ENCODE assay signal across 1 cellular context in the genomic region with DNA sequence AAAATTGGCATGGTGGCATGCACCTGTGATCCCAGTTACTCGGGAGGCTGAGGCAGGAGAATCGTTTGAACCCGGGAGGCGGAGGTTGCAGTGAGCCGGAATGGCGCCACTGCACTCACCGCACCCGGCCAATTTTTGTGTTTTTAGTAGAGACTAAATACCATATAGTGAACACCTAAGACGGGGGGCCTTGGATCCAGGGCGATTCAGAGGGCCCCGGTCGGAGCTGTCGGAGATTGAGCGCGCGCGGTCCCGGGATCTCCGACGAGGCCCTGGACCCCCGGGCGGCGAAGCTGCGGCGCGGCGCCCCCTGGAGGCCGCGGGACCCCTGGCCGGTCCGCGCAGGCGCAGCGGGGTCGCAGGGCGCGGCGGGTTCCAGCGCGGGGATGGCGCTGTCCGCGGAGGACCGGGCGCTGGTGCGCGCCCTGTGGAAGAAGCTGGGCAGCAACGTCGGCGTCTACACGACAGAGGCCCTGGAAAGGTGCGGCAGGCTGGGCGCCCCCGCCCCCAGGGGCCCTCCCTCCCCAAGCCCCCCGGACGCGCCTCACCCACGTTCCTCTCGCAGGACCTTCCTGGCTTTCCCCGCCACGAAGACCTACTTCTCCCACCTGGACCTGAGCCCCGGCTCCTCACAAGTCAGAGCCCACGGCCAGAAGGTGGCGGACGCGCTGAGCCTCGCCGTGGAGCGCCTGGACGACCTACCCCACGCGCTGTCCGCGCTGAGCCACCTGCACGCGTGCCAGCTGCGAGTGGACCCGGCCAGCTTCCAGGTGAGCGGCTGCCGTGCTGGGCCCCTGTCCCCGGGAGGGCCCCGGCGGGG.
TF ChIP-seq lines count a peak whose summit lies in the region.

Gene HBQ1 (plus strand): TSS at position 359 of the 820 bp plus-strand sequence. CDS start 28 bp downstream, at position 387.

TF ChIP-seq in H1, 55 proteins besides CTCF, POLR2A, EP300 and RAD21 (continued from another document):
- TF ChIP-seq SP1 (IDR thresholded peaks at IDR 0.05; ENCODE audit: low read depth, low read length), result no peak
- TF ChIP-seq HDAC2 (IDR thresholded peaks at IDR 0.05; ENCODE audit: borderline replicate concordance in 1 of 2, low read depth in 2 of 2, low read length in 2 of 2), result peak in 1 of 2 experiments; percentile 54; a peak in 1 of 4 replicates
- TF ChIP-seq RXRA (IDR thresholded peaks at IDR 0.05; ENCODE audit: insufficient read depth, low read depth, low read length), result no peak
- peak; percentile 44 for TF ChIP-seq NRF1 (IDR thresholded peaks at IDR 0.05; ENCODE audit: low read depth, low read length)
- no peak for TF ChIP-seq HDAC6 (IDR thresholded peaks at IDR 0.05; ENCODE audit: low read depth, low read length)
- peak; percentile 45 for TF ChIP-seq EZH2 (IDR thresholded peaks at IDR 0.05; ENCODE audit: low read depth, low read length, severe bottlenecking)
- no peak for TF ChIP-seq YY1 (IDR thresholded peaks at IDR 0.05; ENCODE audit: low read depth, low read length)
- TF ChIP-seq SIN3A (conservative IDR thresholded peaks at IDR 0.05 in 1 of 2, IDR thresholded peaks at IDR 0.05 in 1 of 2; ENCODE audit: low read depth in 1 of 2, low read length in 2 of 2), result no peak
- TF ChIP-seq SAP30 (IDR thresholded peaks at IDR 0.05; ENCODE audit: insufficient read depth, insufficient replicate concordance, low read length), result no peak
- TF ChIP-seq ATF2 (IDR thresholded peaks at IDR 0.05; ENCODE audit: low read length), result no peak
- no peak for TF ChIP-seq CBX8 (IDR thresholded peaks at IDR 0.05; ENCODE audit: borderline replicate concordance, low read depth, low read length)
- no peak for TF ChIP-seq POU5F1 (IDR thresholded peaks at IDR 0.05; ENCODE audit: low read depth, low read length)
- TF ChIP-seq KDM1A (IDR thresholded peaks at IDR 0.05; ENCODE audit: borderline replicate concordance, low read length), result no peak
- peak; percentile 16 for TF ChIP-seq KDM4A (IDR thresholded peaks at IDR 0.05; ENCODE audit: low read depth, low read length, severe bottlenecking)
- no peak for TF ChIP-seq SIRT6 (IDR thresholded peaks at IDR 0.05; ENCODE audit: low read length)
- TF ChIP-seq SRF (IDR thresholded peaks at IDR 0.05; ENCODE audit: low read depth, low read length), result no peak
- TF ChIP-seq GTF2F1 (IDR thresholded peaks at IDR 0.05; ENCODE audit: borderline replicate concordance, low read depth, low read length), result no peak
- peak; percentile 11; the same call in 1 of the 2 replicates for TF ChIP-seq POLR2AphosphoS5 (IDR thresholded peaks at IDR 0.05; ENCODE audit: low read depth, low read length)
- no peak for TF ChIP-seq E2F6 (IDR thresholded peaks at IDR 0.05)
- no peak for TF ChIP-seq CBX5 (IDR thresholded peaks at IDR 0.05; ENCODE audit: low read depth, low read length)
- TF ChIP-seq CTBP2 (IDR thresholded peaks at IDR 0.05; ENCODE audit: borderline replicate concordance, insufficient read depth, insufficient read length, low read length), result no peak
- peak; percentile 50; the same call in 1 of the 2 replicates for TF ChIP-seq SUZ12 (IDR thresholded peaks at IDR 0.05; ENCODE audit: low read length)
- no peak for TF ChIP-seq ASH2L (IDR thresholded peaks at IDR 0.05; ENCODE audit: low read length)
- TF ChIP-seq CHD1 (IDR thresholded peaks at IDR 0.05; ENCODE audit: low read depth, low read length), result no peak
